ENCODE assay signal across 12 cellular contexts in genomic region chr5:176769911-176770310, GRCh38. TPM values are rescaled to one million over a fixed set of nuclear protein-coding genes. Genes with fewer than 3 reads are reported as not detected.
"Had no signal": no experiment of that assay in that cellular context is flagged by ENCODE, and none has a peak within 500 bp of the region (broad histone marks: within the 10 kb centered on the region; RNA-seq: fewer than 3 reads in every experiment).

No MANE protein-coding gene starts in this region.

- H3K36me3 ChIP-seq: cardiac muscle cell, esophagus squamous epithelium, thyroid gland had no signal

- DNase-seq: activated B cell treated with CpG ODN at 0.5 μM for 24 hours; activated CD4-positive, alpha-beta T cell treated with anti-CD3 and anti-CD28 coated beads, Interleukin-2, amount 50 U/mL, for 4 hours; esophagus squamous epithelium; hippocampal formation; mesendoderm; right cardiac atrium; stimulated activated CD4-positive, alpha-beta T cell treated with anti-CD3 and anti-CD28 coated beads, Interleukin-12 subunit alpha, Interleukin-12 subunit beta, amount 100 ng/mL, for 4 hours; thyroid gland had no signal

- H3K27me3 ChIP-seq: cardiac muscle cell, thyroid gland had no signal

- H3K4me3 ChIP-seq: cardiac muscle cell, esophagus squamous epithelium, thyroid gland had no signal

- ATAC-seq: right cardiac atrium; stimulated activated effector memory CD8-positive, alpha-beta T cell treated with anti-CD3 and anti-CD28 coated beads, Interleukin-12 subunit alpha, Interleukin-12 subunit beta, amount 100 ng/mL, for 72 hours had no signal

- H3K4me1 ChIP-seq: esophagus squamous epithelium, thyroid gland had no signal

- H3K27ac ChIP-seq: cardiac muscle cell, esophagus squamous epithelium, thyroid gland had no signal

- H3K9me3 ChIP-seq: thyroid gland had no signal

RNA-seq across cellular contexts. Expression of gene UNC5A, which starts 40.4 kb away (rescaled TPM):
- total RNA-seq: activated B cell treated with CpG ODN at 0.5 μM for 24 hours; activated T-helper 2 cell treated with anti-CD3 and anti-CD28 coated beads, Interferon-gamma antibody, Interleukin-2, Interleukin-4, amounts not matched to agents 10 μg/mL and 5 μg/mL and 100 μg/mL, durations not matched to agents 14 hours and 24 hours and 36 hours; fibroblast of villous mesenchyme had no signal
